13 cellular contexts compared by ENCODE assay signal in the genomic region with DNA sequence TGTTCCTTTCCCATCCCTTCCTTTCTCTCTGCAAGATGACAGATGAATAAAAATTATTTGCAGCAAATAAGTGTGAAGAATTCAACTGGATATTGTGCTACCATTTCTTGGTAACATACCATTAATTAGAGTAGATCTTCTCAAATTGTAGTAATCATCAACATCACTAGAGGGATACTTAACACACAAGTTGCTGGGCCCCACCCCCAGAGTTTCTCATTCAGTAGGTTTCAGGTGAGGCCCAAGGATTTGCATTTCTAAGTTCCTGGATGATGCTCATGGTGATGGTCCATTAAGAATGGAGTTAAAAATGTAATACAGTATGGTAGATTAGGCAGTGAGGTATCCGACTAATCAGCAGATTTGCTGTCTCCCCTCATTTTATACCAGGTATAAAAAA.
DNase-seq lines count a peak whose midpoint lies in the region; ATAC-seq, FAIRE-seq and TF ChIP-seq lines count a peak whose summit lies in the region.
"Had no signal": no experiment of that assay in that cellular context is flagged by ENCODE, and none has a peak within 500 bp of the region (broad histone marks: within the 10 kb centered on the region; RNA-seq: fewer than 3 reads in every experiment).

No MANE protein-coding gene starts in this region.

- no peaks in the 10 kb centered on the region for H3K36me3 ChIP-seq in small intestine (ENCODE audit: control insufficient read depth in 2 of 2, insufficient read depth in 2 of 2, low read length in 2 of 2)
- H3K36me3 ChIP-seq: breast epithelium had no signal

- no peaks in the 10 kb centered on the region for H3K27me3 ChIP-seq in small intestine (ENCODE audit: control insufficient read depth in 2 of 2, insufficient read depth in 2 of 2, low read length in 2 of 2)
- H3K27me3 ChIP-seq: breast epithelium had no signal

- H3K4me3 ChIP-seq in GM12864 (ENCODE audit: low read depth, low read length) (no peak overlapping the region), small intestine (ENCODE audit: low read depth in 1 of 2, low read length in 2 of 2) (no peak overlapping the region)
- H3K4me3 ChIP-seq: breast epithelium had no signal

- FAIRE-seq in small intestine (lab: Jason Lieb, UNC): no peak

- ATAC-seq in GM19468 (IDR thresholded peaks at IDR 0.05; ENCODE audit: extremely low read depth, unreplicated experiment) (peak; percentile 42), HG02885 (IDR thresholded peaks at IDR 0.05; ENCODE audit: poor library complexity, unreplicated experiment) (peak; percentile 76), HG02763 (IDR thresholded peaks at IDR 0.05; ENCODE audit: unreplicated experiment) (no peak)

- CTCF ChIA-PET in RWPE1 (lab: Yijun Ruan, JAX): no interaction called here

- TF ChIP-seq CTCF in GM12864 (IDR thresholded peaks at IDR 0.05; ENCODE audit: low read depth, low read length, missing control alignments) (no peak), RWPE1 (conservative IDR thresholded peaks at IDR 0.05; ENCODE audit: low read depth) (no peak)

- POLR2A ChIA-PET in RWPE1 (lab: Yijun Ruan, JAX; ENCODE audit: low non-redundant PET): no interaction called here

- DNase-seq in GM12864 (ENCODE audit: low read depth): peak; percentile 16
- peak; percentile 3 for DNase-seq in NAMALWA (ENCODE audit: low spot score)
- no peak for DNase-seq in RWPE1 (ENCODE audit: low spot score)
- no peak for DNase-seq in small intestine
- no peak for DNase-seq in NCI-H2081 treated with DMSO at 0.1 percent for 48 hours (lab: John Stamatoyannopoulos, UW)
- DNase-seq: activated CD4-positive, CD25-positive, alpha-beta regulatory T cell treated with anti-CD3 and anti-CD28 coated beads, Interleukin-2, amount 50 U/mL, for 72 hours; hippocampal formation; NCI-H524; stimulated activated CD4-positive, alpha-beta T cell treated with anti-CD3 and anti-CD28 coated beads, Interleukin-4, amount 100 ng/mL, for 1 hour had no signal

- WGBS in small intestine, 3 donors: 93 to 100% (median 98%) methylated on average over 1 of the region's 1 CpG

- no peak overlapping the region for H3K27ac ChIP-seq in RWPE1
- no peak overlapping the region for H3K27ac ChIP-seq in small intestine (ENCODE audit: low read depth in 1 of 2, low read length in 1 of 2)
- H3K27ac ChIP-seq: breast epithelium had no signal

- H3K9me3 ChIP-seq in small intestine (ENCODE audit: control insufficient read depth, low read depth): no peaks in the 10 kb centered on the region
- H3K9me3 ChIP-seq: breast epithelium had no signal

- H3K4me1 ChIP-seq in small intestine (ENCODE audit: control insufficient read depth in 2 of 2, insufficient read depth in 1 of 2, low read depth in 1 of 2, low read length in 1 of 2): no peaks in the 10 kb centered on the region
- H3K4me1 ChIP-seq: breast epithelium had no signal

Comparison
In these comparisons a context has a peak if more than half of its experiments do, and no peak if none do; other contexts are left out.
1. DNase-seq: peak in GM12864 (single experiment) and NAMALWA (single experiment); none in RWPE1 (single experiment), small intestine (single experiment) and NCI-H2081 treated with DMSO at 0.1 percent for 48 hours (single experiment).